In the genomic region with DNA sequence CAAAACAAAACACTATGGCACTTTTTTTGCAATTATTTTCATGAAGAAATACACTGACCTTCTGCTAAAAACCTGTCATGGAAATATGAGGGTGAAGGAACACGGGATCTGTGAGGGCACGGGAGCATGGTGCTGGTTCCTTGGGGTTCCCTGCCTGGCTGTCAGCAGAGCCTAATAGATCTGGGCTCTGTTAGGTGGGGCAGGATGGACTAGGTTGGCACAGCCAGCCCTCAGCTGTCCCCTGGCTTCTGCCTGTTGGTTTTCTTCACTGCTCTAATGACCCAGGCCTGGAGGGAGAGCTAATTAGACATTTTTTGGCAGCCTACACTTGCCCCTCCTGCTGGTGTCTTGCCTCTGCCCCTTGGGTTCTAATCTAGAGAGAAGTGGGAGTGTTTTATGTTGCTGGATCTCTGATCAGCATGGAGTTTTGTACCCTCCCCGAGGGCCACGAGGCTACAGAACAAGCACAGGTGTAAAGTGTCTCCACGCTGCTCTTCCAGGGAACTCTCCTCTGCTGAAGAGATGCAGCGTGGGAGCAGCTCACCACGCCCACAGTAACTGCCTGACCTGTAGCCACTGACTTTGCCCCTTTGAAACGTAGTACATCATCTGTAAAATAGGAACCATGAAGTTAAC, we compare ENCODE assay signal across 15 cellular contexts.
A peak's percentile ranks its signal among the peaks of the same experiment; 100 is the strongest.
DNase-seq lines count a peak whose midpoint lies in the region; ATAC-seq and TF ChIP-seq lines count a peak whose summit lies in the region.
"Had no signal": no experiment of that assay in that cellular context is flagged by ENCODE, and none has a peak within 500 bp of the region (broad histone marks: within the 10 kb centered on the region; RNA-seq: fewer than 3 reads in every experiment).

No MANE protein-coding gene starts in this region.

- no peak overlapping the region for H3K4me3 Mint-ChIP-seq in central memory CD8-positive, alpha-beta T cell

- peak overlapping the region; percentile 37 to 39 for H3K27ac ChIP-seq in lung (ENCODE audit: low read depth in 1 of 2, low read length in 1 of 2)
- H3K27ac ChIP-seq in thoracic aorta: peak overlapping the region; percentile 88 to 96
- peak overlapping the region in 1 of 2 experiments; percentile 91; a peak in 2 of 4 replicates for H3K27ac ChIP-seq in SK-N-SH (ENCODE audit: low read depth in 2 of 2, low read length in 1 of 2)

- H3K9ac ChIP-seq in SK-N-SH: no peak overlapping the region

- DNase-seq in NCI-H446 (lab: John Stamatoyannopoulos, UW) (peak; percentile 30 to 74), lung (ENCODE audit: low spot score) (no peak), thoracic aorta (ENCODE audit: low spot score) (no peak), SK-N-SH (no peak), KG1 (lab: John Stamatoyannopoulos, UW) (no peak)
- DNase-seq in central memory CD8-positive, alpha-beta T cell (ENCODE audit: low spot score in 2 of 2): no peak
- no peak for DNase-seq in activated effector memory CD4-positive, alpha-beta T cell treated with Interleukin-2 at 50 U/mL for 16 hours
- DNase-seq: activated CD4-positive, alpha-beta T cell treated with anti-CD3 and anti-CD28 coated beads for 48 hours; GDM1; NCI-H1436 treated with DMSO at 0.1 percent for 48 hours; NCI-H524 treated with DMSO at 0.1 percent for 48 hours; stimulated activated CD4-positive, alpha-beta T cell treated with anti-CD3 and anti-CD28 coated beads, Interleukin-1b, Interleukin-23, amount 100 ng/mL, for 48 hours; stimulated activated CD8-positive, alpha-beta memory T cell treated with anti-CD3 and anti-CD28 coated beads, Interleukin-4, amount 100 ng/mL, for 48 hours; T-helper 9 cell had no signal

- no peaks in the 10 kb centered on the region for H3K9me3 Mint-ChIP-seq in central memory CD8-positive, alpha-beta T cell

- WGBS in lung, 2 donors: 74 to 87% methylated on average over 8 of the region's 8 CpGs
- 69% methylated on average over 8 of the region's 8 CpGs for whole genome bisulfite sequencing in SK-N-SH (ENCODE audit: low lambda C conversion rate)

- H3K27me3 Mint-ChIP-seq in central memory CD8-positive, alpha-beta T cell: no peaks in the 10 kb centered on the region

- H3K4me1 ChIP-seq in lung (ENCODE audit: control insufficient read depth in 2 of 2, insufficient read depth in 2 of 2, low read length in 2 of 2) (peaks cover 0 to 5% of the 10 kb centered on the region in 2 donors), thoracic aorta (ENCODE audit: control insufficient read depth in 1 of 2, low read depth in 2 of 2) (peaks cover 21 to 54% of the 10 kb centered on the region in 2 donors), SK-N-SH (ENCODE audit: control insufficient read depth in 1 of 2, insufficient read depth in 2 of 2, low read depth in 1 of 2, low read length in 1 of 2) (peaks cover 0 to 4% of the 10 kb centered on the region in 2 experiments; a peak in 3 of 4 replicates)
- H3K4me1 ChIP-seq: prostate gland had no signal

- CTCF ChIA-PET in SK-N-SH (lab: Yijun Ruan, JAX): no interaction called here

- peaks cover 4% of the 10 kb centered on the region for H3K4me1 Mint-ChIP-seq in central memory CD8-positive, alpha-beta T cell

- no peaks in the 10 kb centered on the region for H3K27me3 ChIP-seq in lung (ENCODE audit: control insufficient read depth, insufficient read depth)
- H3K27me3 ChIP-seq in thoracic aorta (replicated peaks; ENCODE audit: insufficient read depth): no peaks in the 10 kb centered on the region
- H3K27me3 ChIP-seq in SK-N-SH (ENCODE audit: insufficient read depth): no peaks in the 10 kb centered on the region

- TF ChIP-seq EP300 in SK-N-SH (IDR thresholded peaks at IDR 0.05; ENCODE audit: borderline replicate concordance in 1 of 2, low read depth in 1 of 2, low read length in 1 of 2): no peak

- no peaks in the 10 kb centered on the region for H3K9me2 ChIP-seq in SK-N-SH

- H3K27ac Mint-ChIP-seq in central memory CD8-positive, alpha-beta T cell (ENCODE audit: low read depth): peak overlapping the region; percentile 64

- POLR2A ChIA-PET in SK-N-SH (lab: Yijun Ruan, JAX): no interaction called here

- no peaks in the 10 kb centered on the region for H3K79me2 ChIP-seq in SK-N-SH (ENCODE audit: insufficient read depth)

- no peak for TF ChIP-seq RAD21 in SK-N-SH (IDR thresholded peaks at IDR 0.05; ENCODE audit: low read length)

- no peaks in the 10 kb centered on the region for H4K20me1 ChIP-seq in SK-N-SH (ENCODE audit: insufficient read depth)

- H3K36me3 ChIP-seq in lung (ENCODE audit: control insufficient read depth in 2 of 2, insufficient read depth in 2 of 2, low read length in 2 of 2) (peaks cover 3 to 14% of the 10 kb centered on the region in 2 donors), thoracic aorta (peaks cover 47% of the 10 kb centered on the region), SK-N-SH (replicated peaks in 1 of 2; ENCODE audit: control insufficient read depth in 1 of 2, insufficient read depth in 2 of 2, low read length in 1 of 2) (peaks cover 58 to 81% of the 10 kb centered on the region in 2 experiments)
- H3K36me3 ChIP-seq: prostate gland had no signal

- no peak overlapping the region for H2AFZ ChIP-seq in SK-N-SH (ENCODE audit: low read depth)

- no peak for ATAC-seq in central memory CD8-positive, alpha-beta T cell (replicated peaks; ENCODE audit: extremely low read depth, poor library complexity, severe bottlenecking)
- ATAC-seq in lung (ENCODE audit: insufficient read depth, low FRiP score): no peak
- no peak for ATAC-seq in thoracic aorta (ENCODE audit: insufficient number of reproducible peaks, low FRiP score, low read depth)

- H3K4me3 ChIP-seq in lung: no peak overlapping the region
- H3K4me3 ChIP-seq in thoracic aorta: no peak overlapping the region
- no peak overlapping the region for H3K4me3 ChIP-seq in SK-N-SH (ENCODE audit: low read depth in 2 of 2, low read length in 1 of 2)
- H3K4me3 ChIP-seq: prostate gland had no signal

- no peak overlapping the region for H3K4me2 ChIP-seq in SK-N-SH

- no peaks in the 10 kb centered on the region for H3K36me3 Mint-ChIP-seq in central memory CD8-positive, alpha-beta T cell (ENCODE audit: insufficient read depth)

- H3K9me3 ChIP-seq in lung (ENCODE audit: control insufficient read depth in 2 of 2, insufficient read depth in 1 of 2, low read length in 1 of 2) (no peaks in the 10 kb centered on the region), thoracic aorta (no peaks in the 10 kb centered on the region), SK-N-SH (no peaks in the 10 kb centered on the region)
- H3K9me3 ChIP-seq: prostate gland had no signal

- peaks cover 38% of the 10 kb centered on the region for H3F3A ChIP-seq in SK-N-SH (replicated peaks; ENCODE audit: insufficient read depth)

- no peak for TF ChIP-seq CTCF in lung (IDR thresholded peaks at IDR 0.05; ENCODE audit: control extremely low read depth, extremely low read depth)
- no peak for TF ChIP-seq CTCF in thoracic aorta (IDR thresholded peaks at IDR 0.05)
- TF ChIP-seq CTCF in SK-N-SH (IDR thresholded peaks at IDR 0.05): no peak

TF ChIP-seq in SK-N-SH, 30 proteins besides CTCF, POLR2A, EP300 and RAD21:
- TF ChIP-seq FOSL2 (IDR thresholded peaks at IDR 0.05; ENCODE audit: borderline replicate concordance, low read depth): no peak
- TF ChIP-seq FOXM1 (IDR thresholded peaks at IDR 0.05; ENCODE audit: low read depth): no peak
- no peak for TF ChIP-seq SMC3 (IDR thresholded peaks at IDR 0.05; ENCODE audit: low read depth, low read length)
- TF ChIP-seq, protein P1, sequence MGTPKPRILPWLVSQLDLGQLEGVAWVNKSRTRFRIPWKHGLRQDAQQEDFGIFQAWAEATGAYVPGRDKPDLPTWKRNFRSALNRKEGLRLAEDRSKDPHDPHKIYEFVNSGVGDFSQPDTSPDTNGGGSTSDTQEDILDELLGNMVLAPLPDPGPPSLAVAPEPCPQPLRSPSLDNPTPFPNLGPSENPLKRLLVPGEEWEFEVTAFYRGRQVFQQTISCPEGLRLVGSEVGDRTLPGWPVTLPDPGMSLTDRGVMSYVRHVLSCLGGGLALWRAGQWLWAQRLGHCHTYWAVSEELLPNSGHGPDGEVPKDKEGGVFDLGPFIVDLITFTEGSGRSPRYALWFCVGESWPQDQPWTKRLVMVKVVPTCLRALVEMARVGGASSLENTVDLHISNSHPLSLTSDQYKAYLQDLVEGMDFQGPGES (IDR thresholded peaks at IDR 0.05; ENCODE audit: low read depth, low read length): no peak
- TF ChIP-seq, protein P2, sequence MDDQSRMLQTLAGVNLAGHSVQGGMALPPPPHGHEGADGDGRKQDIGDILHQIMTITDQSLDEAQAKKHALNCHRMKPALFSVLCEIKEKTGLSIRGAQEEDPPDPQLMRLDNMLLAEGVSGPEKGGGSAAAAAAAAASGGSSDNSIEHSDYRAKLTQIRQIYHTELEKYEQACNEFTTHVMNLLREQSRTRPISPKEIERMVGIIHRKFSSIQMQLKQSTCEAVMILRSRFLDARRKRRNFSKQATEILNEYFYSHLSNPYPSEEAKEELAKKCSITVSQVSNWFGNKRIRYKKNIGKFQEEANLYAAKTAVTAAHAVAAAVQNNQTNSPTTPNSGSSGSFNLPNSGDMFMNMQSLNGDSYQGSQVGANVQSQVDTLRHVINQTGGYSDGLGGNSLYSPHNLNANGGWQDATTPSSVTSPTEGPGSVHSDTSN (IDR thresholded peaks at IDR 0.05): no peak
- TF ChIP-seq TEAD4 (IDR thresholded peaks at IDR 0.05; ENCODE audit: borderline replicate concordance, insufficient read depth): no peak
- TF ChIP-seq RCOR1 (IDR thresholded peaks at IDR 0.05; ENCODE audit: low read length): no peak
- no peak for TF ChIP-seq NRF1 (IDR thresholded peaks at IDR 0.05; ENCODE audit: low read depth, low read length)
- TF ChIP-seq RXRA (IDR thresholded peaks at IDR 0.05; ENCODE audit: borderline replicate concordance, low read depth): no peak
- no peak for TF ChIP-seq JUND (IDR thresholded peaks at IDR 0.05)
- TF ChIP-seq SIN3A (IDR thresholded peaks at IDR 0.05; ENCODE audit: borderline replicate concordance, low read depth, low read length): no peak
- no peak for TF ChIP-seq TAF1 (IDR thresholded peaks at IDR 0.05; ENCODE audit: borderline replicate concordance, low read depth, low read length)
- TF ChIP-seq POLR2AphosphoS5 (IDR thresholded peaks at IDR 0.05; ENCODE audit: low read depth, low read length): no peak
- TF ChIP-seq MEF2A (IDR thresholded peaks at IDR 0.05; ENCODE audit: borderline replicate concordance, low read depth): no peak
- no peak for TF ChIP-seq GATA2 (CRISPR knock-in tag; IDR thresholded peaks at IDR 0.05)
- no peak for TF ChIP-seq NFIC (IDR thresholded peaks at IDR 0.05; ENCODE audit: borderline replicate concordance)
- no peak for TF ChIP-seq RFX5 (IDR thresholded peaks at IDR 0.05; ENCODE audit: low read length)
- TF ChIP-seq MXI1 (IDR thresholded peaks at IDR 0.05; ENCODE audit: low read depth, low read length): no peak
TF ChIP-seq in SK-N-SH: peak in this region for 0.

Comparison
In these comparisons a context has a peak if more than half of its experiments do, and no peak if none do; other contexts are left out.
1. DNase-seq: peak in NCI-H446 (2 of 2); none in central memory CD8-positive, alpha-beta T cell (0 of 2), lung (single experiment), thoracic aorta (single experiment), SK-N-SH (single experiment), KG1 (single experiment) and activated effector memory CD4-positive, alpha-beta T cell treated with Interleukin-2 at 50 U/mL for 16 hours (single experiment).